21 cellular contexts compared by ENCODE assay signal in genomic region chr2:96111823-96112500, GRCh38. TPM values are rescaled to one million over a fixed set of nuclear protein-coding genes. Genes with fewer than 3 reads are reported as not detected.
DNase-seq lines count a peak whose midpoint lies in the region; ATAC-seq, FAIRE-seq and TF ChIP-seq lines count a peak whose summit lies in the region.
"Had no signal": no experiment of that assay in that cellular context is flagged by ENCODE, and none has a peak within 500 bp of the region (broad histone marks: within the 10 kb centered on the region; RNA-seq: fewer than 3 reads in every experiment).

No MANE protein-coding gene starts in this region.

- POLR2A ChIA-PET in HepG2 (lab: Yijun Ruan, JAX) = no interaction called here

- no TSS peak for BruUV-seq in HepG2 (replicated peaks; lab: Mats Ljungman, UMichigan)

- H3K27ac ChIP-seq in right lobe of liver (no peak overlapping the region), HepG2 (ENCODE audit: extremely low read length, insufficient read depth, low read length) (no peak overlapping the region), aorta (ENCODE audit: low read depth in 1 of 2, low read length in 2 of 2) (no peak overlapping the region)
- H3K27ac ChIP-seq: body of pancreas, KMS-11, thoracic aorta had no signal

- WGBS in right lobe of liver (ENCODE audit: insufficient coverage, low coverage, low lambda C conversion rate, missing lambda C conversion rate) = 91% methylated on average over 4 of the region's 7 CpGs
- 15% methylated on average over 5 of the region's 7 CpGs for WGBS in HepG2 (ENCODE audit: low lambda C conversion rate)
- WGBS in aorta, 2 donors = 88 to 91% methylated on average over 7 of the region's 7 CpGs

- no peak overlapping the region for H3K9ac ChIP-seq in HepG2 (ENCODE audit: insufficient read depth, low read depth, low read length)
- H3K9ac ChIP-seq: KMS-11 had no signal

- H3K4me3 ChIP-seq in right lobe of liver = no peak overlapping the region
- no peak overlapping the region for H3K4me3 ChIP-seq in HepG2 (replicated peaks in 1 of 3; ENCODE audit: insufficient read depth in 1 of 3, low read depth in 2 of 3, low read length in 3 of 3)
- no peak overlapping the region for H3K4me3 ChIP-seq in aorta (ENCODE audit: low read length in 2 of 2)
- H3K4me3 ChIP-seq: body of pancreas, thoracic aorta had no signal

- H3K36me3 ChIP-seq in right lobe of liver (no peaks in the 10 kb centered on the region), HepG2 (replicated peaks in 1 of 2; ENCODE audit: control insufficient read depth in 1 of 2, insufficient read depth in 2 of 2, low read length in 2 of 2) (no peaks in the 10 kb centered on the region), aorta (ENCODE audit: control insufficient read depth in 1 of 2, insufficient read depth in 2 of 2, low read length in 1 of 2) (no peaks in the 10 kb centered on the region)
- H3K36me3 ChIP-seq: thoracic aorta had no signal

- no peak for TF ChIP-seq POLR2A in right lobe of liver (IDR thresholded peaks at IDR 0.05)
- no peak for TF ChIP-seq POLR2A in HepG2 (IDR thresholded peaks at IDR 0.05; ENCODE audit: insufficient read depth in 1 of 2, low read depth in 2 of 2, low read length in 2 of 2)

- H3K4me1 ChIP-seq in right lobe of liver (peaks cover 0 to 6% (median 0%) of the 10 kb centered on the region in 4 donors), HepG2 (ENCODE audit: insufficient read depth, low read length) (peaks cover 30% of the 10 kb centered on the region), aorta (ENCODE audit: control insufficient read depth in 1 of 2, insufficient read depth in 2 of 2, low read length in 2 of 2) (no peaks in the 10 kb centered on the region)

- no peaks in the 10 kb centered on the region for H3K79me2 ChIP-seq in HepG2 (ENCODE audit: insufficient read depth, low read length)

- no peak overlapping the region for H2AFZ ChIP-seq in HepG2 (ENCODE audit: low read length)

- H3K9me3 ChIP-seq in right lobe of liver (no peaks in the 10 kb centered on the region), HepG2 (ENCODE audit: low read length) (no peaks in the 10 kb centered on the region), aorta (ENCODE audit: control insufficient read depth, low read length) (no peaks in the 10 kb centered on the region)
- H3K9me3 ChIP-seq: body of pancreas, thoracic aorta had no signal

- ATAC-seq in right lobe of liver (no peak), HepG2 (no peak), aorta (ENCODE audit: low FRiP score) (no peak), GM21786 (IDR thresholded peaks at IDR 0.05; ENCODE audit: unreplicated experiment) (no peak)
- ATAC-seq: activated naive CD4-positive, alpha-beta T cell treated with anti-CD3 and anti-CD28 coated beads, Interleukin-2, amount 50 U/mL, for 72 hours; body of pancreas; stimulated activated memory B cell treated with anti-CD40 and anti-IgM and Interleukin-4, amounts not matched to agents 10 μg/mL and 1 μg/mL and 100 μg/mL, for 72 hours had no signal

- no peak for FAIRE-seq in HepG2 (lab: Jason Lieb, UNC)

- no peak for TF ChIP-seq RAD21 in HepG2 (CRISPR knock-in tag; IDR thresholded peaks at IDR 0.05)

- no peak overlapping the region for H3K4me2 ChIP-seq in HepG2 (ENCODE audit: low read depth, low read length)
- H3K4me2 ChIP-seq: KMS-11 had no signal

- H3K27me3 ChIP-seq in right lobe of liver (no peaks in the 10 kb centered on the region), HepG2 (ENCODE audit: control insufficient read depth in 1 of 2, insufficient read depth in 2 of 2, low read length in 2 of 2) (peaks cover 2 to 22% of the 10 kb centered on the region in 2 experiments; a peak in 3 of 5 replicates), aorta (ENCODE audit: control insufficient read depth in 1 of 2, insufficient read depth in 2 of 2, low read length in 1 of 2) (no peaks in the 10 kb centered on the region)

- CTCF ChIA-PET in HepG2 (lab: Yijun Ruan, JAX; ENCODE audit: low intra/inter-chr PET ratio, low total read pairs) = no interaction called here

- H4K20me1 ChIP-seq in HepG2 (ENCODE audit: insufficient read depth, low read length) = no peaks in the 10 kb centered on the region

- no peak for TF ChIP-seq EP300 in HepG2 (IDR thresholded peaks at IDR 0.05; ENCODE audit: low read depth in 2 of 2, low read length in 2 of 2)
- TF ChIP-seq EP300 in HepG2 (CRISPR knock-in tag; IDR thresholded peaks at IDR 0.05; ENCODE audit: borderline replicate concordance) = no peak

- intact Hi-C loops in right lobe of liver (cut with DNase I) (no loop called here), HepG2 (cut with micrococcal nuclease; ENCODE audit: unreplicated experiment) (loop anchor here (10.0 kb wide), 2 partner anchors 47 to 87 kb away; no protein-coding TSS in a partner anchor), aorta (cut with DNase I) (loop anchor here in 1 of 2 donors (10.0 kb wide), 1 partner anchor 107 kb away; no protein-coding TSS in a partner anchor)

- in situ Hi-C loops in HepG2 (cut with HindIII; ENCODE audit: extremely low pct_ligation_motif_present, low pct_unique_long_range_greater_than_20kb) = loop anchor here (25.0 kb wide), 2 partner anchors 100 to 275 kb away; no protein-coding TSS in a partner anchor

- peak in 2 of 3 donors; percentile 5 to 39 for DNase-seq in right lobe of liver
- DNase-seq in HepG2 (ENCODE audit: low spot score) = no peak
- peak; percentile 32 for DNase-seq in RKO (ENCODE audit: low spot score)
- DNase-seq in kidney tubule cell (ENCODE audit: low spot score) = peak; percentile 14
- DNase-seq in aorta = peak; percentile 37 to 38
- DNase-seq in DMS153 (lab: John Stamatoyannopoulos, UW) = no peak
- DNase-seq in central memory CD4-positive, alpha-beta T cell = no peak
- DNase-seq: activated CD4-positive, alpha-beta T cell treated with anti-CD3 and anti-CD28 coated beads, Interleukin-2, amount 50 U/mL, for 4 hours; activated T-cell treated with anti-CD3 and anti-CD28 coated beads, Interleukin-2, amount 50 U/mL, for 48 hours; CD4-positive, alpha-beta T cell; cortex of kidney; NCI-H1092 treated with DMSO at 0.1 percent for 48 hours; NCI-H2081 had no signal

- TF ChIP-seq CTCF in right lobe of liver (IDR thresholded peaks at IDR 0.05) = no peak
- no peak for TF ChIP-seq CTCF in HepG2 (CRISPR knock-in tag; IDR thresholded peaks at IDR 0.05)

RNA-seq across cellular contexts. Expression of gene ADRA2B, which starts 4.4 kb away (rescaled TPM):
- 1 to 10 TPM; 1.7 to 8.1 (median 3.2) TPM for total RNA-seq in right lobe of liver
- not detected in 2 replicates for total RNA-seq in HepG2 (2016; rRNA removed; fragmentation: Illumina TruSeq; extraction: Trizol)
- total RNA-seq in HepG2 (2016; cell fraction: cytosol; rRNA removed; fragmentation: Illumina TruSeq; extraction: Trizol; ENCODE audit: low read depth) = not detected in 2 replicates
- total RNA-seq in HepG2 (2016; cell fraction: insoluble cytoplasmic fraction; rRNA removed; fragmentation: Illumina TruSeq; extraction: Trizol) = not detected in 2 replicates
- not detected in 2 replicates for total RNA-seq in HepG2 (2016; cell fraction: membrane; rRNA removed; fragmentation: Illumina TruSeq; extraction: Trizol)
- not detected in 2 replicates for total RNA-seq in HepG2 (2016; cell fraction: nucleus; rRNA removed; fragmentation: Illumina TruSeq; extraction: Trizol)
- not detected in 2 replicates for polyA plus RNA-seq in HepG2 (2011; rRNA removed)
- polyA plus RNA-seq in HepG2 (2011; cell fraction: cytosol; rRNA removed) = not detected in 2 replicates
- 0.10 TPM in 1 of 2 replicates, not detected in the other for polyA plus RNA-seq in HepG2 (2011; cell fraction: nucleus; rRNA removed)
- polyA plus RNA-seq in HepG2 (2012) = not detected in 2 replicates
- not detected in 2 replicates for polyA plus RNA-seq in HepG2 (2016; cell fraction: cytosol; fragmentation: Illumina TruSeq; extraction: Trizol; ENCODE audit: low read depth)
- polyA plus RNA-seq in HepG2 (2016; cell fraction: insoluble cytoplasmic fraction; fragmentation: Illumina TruSeq; extraction: Trizol; ENCODE audit: low read depth) = not detected in 2 replicates
- not detected in 2 replicates for polyA plus RNA-seq in HepG2 (2016; cell fraction: membrane; fragmentation: Illumina TruSeq; extraction: Trizol; ENCODE audit: low read depth)
- not detected in 2 replicates for polyA plus RNA-seq in HepG2 (2016; cell fraction: nucleus; fragmentation: Illumina TruSeq; extraction: Trizol; ENCODE audit: insufficient read depth, low read depth)
- 0.07 TPM in 1 of 2 replicates, not detected in the other for polyA minus RNA-seq in HepG2 (2011; rRNA and poly(A)+ RNA removed; ENCODE audit: low replicate concordance)
- polyA minus RNA-seq in HepG2 (2011; cell fraction: cytosol; rRNA and poly(A)+ RNA removed) = not detected in 2 replicates
- not detected in 2 replicates for polyA minus RNA-seq in HepG2 (2011; cell fraction: nucleus; rRNA and poly(A)+ RNA removed)
- 10 to 100 TPM in 1 of 2 donors, under 1 TPM in 1; 0.81 to 34.0 TPM for total RNA-seq in aorta
- polyA plus RNA-seq in aorta = under 1 TPM in 1 of 2 donors, not detected in 1; 0.26 TPM
- total RNA-seq: NCI-H460 had no signal

RNA-seq across cellular contexts. Expression of gene ASTL, which starts 26.3 kb away (rescaled TPM):
- total RNA-seq in right lobe of liver = not detected
- not detected in 2 replicates for total RNA-seq in HepG2 (2016; rRNA removed; fragmentation: Illumina TruSeq; extraction: Trizol)
- not detected in 2 replicates for total RNA-seq in HepG2 (2016; cell fraction: cytosol; rRNA removed; fragmentation: Illumina TruSeq; extraction: Trizol; ENCODE audit: low read depth)
- total RNA-seq in HepG2 (2016; cell fraction: insoluble cytoplasmic fraction; rRNA removed; fragmentation: Illumina TruSeq; extraction: Trizol) = not detected in 2 replicates
- total RNA-seq in HepG2 (2016; cell fraction: membrane; rRNA removed; fragmentation: Illumina TruSeq; extraction: Trizol) = not detected in 2 replicates
- not detected in 2 replicates for total RNA-seq in HepG2 (2016; cell fraction: nucleus; rRNA removed; fragmentation: Illumina TruSeq; extraction: Trizol)
- not detected in 2 replicates for polyA plus RNA-seq in HepG2 (2011; rRNA removed)
- polyA plus RNA-seq in HepG2 (2011; cell fraction: cytosol; rRNA removed) = not detected in 2 replicates
- polyA plus RNA-seq in HepG2 (2011; cell fraction: nucleus; rRNA removed) = not detected in 2 replicates
- not detected in 2 replicates for polyA plus RNA-seq in HepG2 (2012)
- not detected in 2 replicates for polyA plus RNA-seq in HepG2 (2016; cell fraction: cytosol; fragmentation: Illumina TruSeq; extraction: Trizol; ENCODE audit: low read depth)
- polyA plus RNA-seq in HepG2 (2016; cell fraction: insoluble cytoplasmic fraction; fragmentation: Illumina TruSeq; extraction: Trizol; ENCODE audit: low read depth) = not detected in 2 replicates
- not detected in 2 replicates for polyA plus RNA-seq in HepG2 (2016; cell fraction: membrane; fragmentation: Illumina TruSeq; extraction: Trizol; ENCODE audit: low read depth)
- polyA plus RNA-seq in HepG2 (2016; cell fraction: nucleus; fragmentation: Illumina TruSeq; extraction: Trizol; ENCODE audit: insufficient read depth, low read depth) = not detected in 2 replicates
- 1.6 TPM in 1 of 2 replicates, not detected in the other for polyA minus RNA-seq in HepG2 (2011; rRNA and poly(A)+ RNA removed; ENCODE audit: low replicate concordance)
- polyA minus RNA-seq in HepG2 (2011; cell fraction: cytosol; rRNA and poly(A)+ RNA removed) = not detected in 2 replicates
- polyA minus RNA-seq in HepG2 (2011; cell fraction: nucleus; rRNA and poly(A)+ RNA removed) = not detected in 2 replicates
- total RNA-seq in aorta = under 1 TPM; 0.57 to 0.62 TPM
- polyA plus RNA-seq in aorta = not detected
- total RNA-seq: body of pancreas, NCI-H460, Right ventricle myocardium superior, thoracic aorta had no signal

RNA-seq across cellular contexts. Expression of gene DUSP2, which starts 33.3 kb away (rescaled TPM):
- 1 to 10 TPM in 5 of 6 experiments, under 1 TPM in 1; 0.44 to 2.5 (median 1.2) TPM for total RNA-seq in right lobe of liver
- total RNA-seq in HepG2 (2016; rRNA removed; fragmentation: Illumina TruSeq; extraction: Trizol) = not detected in 2 replicates
- not detected in 2 replicates for total RNA-seq in HepG2 (2016; cell fraction: cytosol; rRNA removed; fragmentation: Illumina TruSeq; extraction: Trizol; ENCODE audit: low read depth)
- not detected in 2 replicates for total RNA-seq in HepG2 (2016; cell fraction: insoluble cytoplasmic fraction; rRNA removed; fragmentation: Illumina TruSeq; extraction: Trizol)
- total RNA-seq in HepG2 (2016; cell fraction: membrane; rRNA removed; fragmentation: Illumina TruSeq; extraction: Trizol) = not detected in 2 replicates
- total RNA-seq in HepG2 (2016; cell fraction: nucleus; rRNA removed; fragmentation: Illumina TruSeq; extraction: Trizol) = not detected in 2 replicates
- not detected in 2 replicates for polyA plus RNA-seq in HepG2 (2011; rRNA removed)
- polyA plus RNA-seq in HepG2 (2011; cell fraction: cytosol; rRNA removed) = 0.04 TPM in 1 of 2 replicates, not detected in the other
- polyA plus RNA-seq in HepG2 (2011; cell fraction: nucleus; rRNA removed) = 0.12 and 0.18 TPM in 2 replicates
- not detected in 2 replicates for polyA plus RNA-seq in HepG2 (2012)
- polyA plus RNA-seq in HepG2 (2016; cell fraction: cytosol; fragmentation: Illumina TruSeq; extraction: Trizol; ENCODE audit: low read depth) = not detected in 2 replicates
- polyA plus RNA-seq in HepG2 (2016; cell fraction: insoluble cytoplasmic fraction; fragmentation: Illumina TruSeq; extraction: Trizol; ENCODE audit: low read depth) = not detected in 2 replicates
- polyA plus RNA-seq in HepG2 (2016; cell fraction: membrane; fragmentation: Illumina TruSeq; extraction: Trizol; ENCODE audit: low read depth) = not detected in 2 replicates
- not detected in 2 replicates for polyA plus RNA-seq in HepG2 (2016; cell fraction: nucleus; fragmentation: Illumina TruSeq; extraction: Trizol; ENCODE audit: insufficient read depth, low read depth)
- polyA minus RNA-seq in HepG2 (2011; rRNA and poly(A)+ RNA removed; ENCODE audit: low replicate concordance) = 103 TPM in 1 of 2 replicates, not detected in the other
- 0.69 and 1.3 TPM in 2 replicates for polyA minus RNA-seq in HepG2 (2011; cell fraction: cytosol; rRNA and poly(A)+ RNA removed)
- 0.25 and 0.52 TPM in 2 replicates for polyA minus RNA-seq in HepG2 (2011; cell fraction: nucleus; rRNA and poly(A)+ RNA removed)
- total RNA-seq in aorta = 1 to 10 TPM; 5.7 to 7.5 TPM
- 1 to 10 TPM; 1.2 to 1.9 TPM for polyA plus RNA-seq in aorta

Comparison
In these comparisons a context has a peak if more than half of its experiments do, and no peak if none do; other contexts are left out.
1. DNase-seq: peak in right lobe of liver (2 of 3), RKO (single experiment), kidney tubule cell (single experiment) and aorta (2 of 2); none in HepG2 (single experiment), DMS153 (single experiment) and central memory CD4-positive, alpha-beta T cell (single experiment).